ENCODE assay signal across 8 cellular contexts in genomic region chr19:14073925-14074838, GRCh38. TPM values are rescaled to one million over a fixed set of nuclear protein-coding genes. Genes with fewer than 3 reads are reported as not detected.
DNase-seq lines count a peak whose midpoint lies in the region; ATAC-seq and TF ChIP-seq lines count a peak whose summit lies in the region.

No MANE protein-coding gene starts in this region.

- peak overlapping the region; percentile 81 for H3K4me3 ChIP-seq in OCI-LY3 (ENCODE audit: low read length)
- peak overlapping the region; percentile 54 to 60 for H3K4me3 ChIP-seq in testis

- H3K27ac ChIP-seq in OCI-LY3 (ENCODE audit: low read length) (no peak overlapping the region), testis (peak overlapping the region; percentile 85 to 88)

- H3K9ac ChIP-seq in OCI-LY3 (ENCODE audit: low read length), result peak overlapping the region; percentile 60

- H2AFZ ChIP-seq in OCI-LY3 (ENCODE audit: low read depth, low read length), result peak overlapping the region; percentile 33

- peak; percentile 3; the same call in 1 of the 2 replicates for TF ChIP-seq CTCF in OCI-LY3 (IDR thresholded peaks at IDR 0.05; ENCODE audit: low read depth, low read length)
- no peak for TF ChIP-seq CTCF in testis (IDR thresholded peaks at IDR 0.05)

- H3K36me3 ChIP-seq in OCI-LY3 (replicated peaks; ENCODE audit: low read depth, low read length) (no peaks in the 10 kb centered on the region), testis (ENCODE audit: low read depth, missing control alignments) (no peaks in the 10 kb centered on the region)

- H3K4me1 ChIP-seq in OCI-LY3 (ENCODE audit: low read length) (peaks cover 17% of the 10 kb centered on the region), testis (peaks cover 15% of the 10 kb centered on the region)

- H3K27me3 ChIP-seq in OCI-LY3 (ENCODE audit: low read depth, low read length), result no peaks in the 10 kb centered on the region
- no peaks in the 10 kb centered on the region for H3K27me3 ChIP-seq in testis

- H3K79me2 ChIP-seq in OCI-LY3 (ENCODE audit: low read length), result no peaks in the 10 kb centered on the region

- DNase-seq in NCI-H345 (lab: John Stamatoyannopoulos, UW) (peak; percentile 36), NCI-H345 treated with DMSO at 0.1 percent for 48 hours (lab: John Stamatoyannopoulos, UW; ENCODE audit: unreplicated experiment) (no peak), cerebellar cortex (ENCODE audit: low spot score) (peak; percentile 42), medulla oblongata (ENCODE audit: extremely low spot score) (peak; percentile 39), testis (no peak), KG1 (lab: John Stamatoyannopoulos, UW) (no peak)

- no peak for TF ChIP-seq POLR2A in testis (IDR thresholded peaks at IDR 0.05)

- intact Hi-C loops in testis (cut with DNase I; ENCODE audit: low total_unique reads), result loop anchor here (10.0 kb wide), 1 partner anchor 189 kb away; no protein-coding TSS in a partner anchor

- H3K4me2 ChIP-seq in OCI-LY3 (ENCODE audit: low read length), result peak overlapping the region; percentile 91

- no peaks in the 10 kb centered on the region for H4K20me1 ChIP-seq in OCI-LY3 (ENCODE audit: insufficient read depth, low read length)

- WGBS in testis, 2 donors, result 0 to 1% methylated on average over 21 to 41 of the region's 44 CpGs

- ATAC-seq in HG03039 (IDR thresholded peaks at IDR 0.05; ENCODE audit: unreplicated experiment), result no peak

- H3K9me3 ChIP-seq in OCI-LY3 (ENCODE audit: insufficient read depth, low read length), result no peaks in the 10 kb centered on the region
- no peaks in the 10 kb centered on the region for H3K9me3 ChIP-seq in testis

RNA-seq across cellular contexts. Expression of gene MISP3, which starts 1.6 kb away (rescaled TPM):
- total RNA-seq in testis, result 1 to 10 TPM; 4.2 to 7.2 TPM
- 0.76 TPM for polyA plus RNA-seq in testis (ENCODE audit: insufficient read depth, low read depth, low replicate concordance)

RNA-seq across cellular contexts. Expression of gene C19orf67, which starts 11.4 kb away (rescaled TPM):
- total RNA-seq in testis, result 10 to 100 TPM in 1 of 2 donors, 1 to 10 TPM in 1; 5.0 to 12.7 TPM
- polyA plus RNA-seq in testis (ENCODE audit: insufficient read depth, low read depth, low replicate concordance), result 12.6 TPM

RNA-seq across cellular contexts. Expression of gene PALM3, which starts 12.3 kb away (rescaled TPM):
- total RNA-seq in testis, result 10 to 100 TPM; 21.3 to 34.6 TPM
- 18.4 TPM for polyA plus RNA-seq in testis (ENCODE audit: insufficient read depth, low read depth, low replicate concordance)

RNA-seq across cellular contexts. Expression of gene SAMD1, which starts 16.4 kb away (rescaled TPM):
- 10 to 100 TPM; 50.6 to 72.9 TPM for total RNA-seq in testis
- polyA plus RNA-seq in testis (ENCODE audit: insufficient read depth, low read depth, low replicate concordance), result 34.0 TPM

RNA-seq across cellular contexts. Expression of gene IL27RA, which starts 42.6 kb away (rescaled TPM):
- total RNA-seq in testis, result 1 to 10 TPM; 3.5 to 4.9 TPM
- 5.2 TPM for polyA plus RNA-seq in testis (ENCODE audit: insufficient read depth, low read depth, low replicate concordance)

Comparison
In these comparisons a context has a peak if more than half of its experiments do, and no peak if none do; other contexts are left out.
1. DNase-seq: peak in NCI-H345 (single experiment), cerebellar cortex (single experiment) and medulla oblongata (single experiment); none in NCI-H345 treated with DMSO at 0.1 percent for 48 hours (single experiment), testis (single experiment) and KG1 (single experiment).